Comparison of ENCODE assay signal across 29 cellular contexts in the genomic region with DNA sequence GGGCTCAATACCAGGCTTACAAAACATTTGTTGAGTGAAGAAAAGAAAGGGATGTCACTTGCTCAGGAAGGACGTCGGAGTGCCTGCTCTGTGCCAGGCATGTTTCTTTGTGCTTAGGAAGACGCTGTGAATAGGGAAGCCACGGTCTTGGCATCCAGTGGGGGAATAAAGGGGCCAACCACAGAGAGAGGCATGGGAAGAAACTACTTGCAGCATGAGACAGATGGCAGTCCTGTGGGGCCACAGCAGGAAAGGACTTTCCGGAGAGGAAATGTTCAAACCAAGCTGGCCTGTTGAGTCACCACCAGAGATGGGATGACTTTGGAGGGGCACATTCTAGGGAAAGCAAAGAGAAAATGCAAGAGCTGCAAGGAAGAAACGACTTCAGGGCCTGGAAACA.
DNase-seq lines count a peak whose midpoint lies in the region; ATAC-seq and TF ChIP-seq lines count a peak whose summit lies in the region.
"Had no signal": no experiment of that assay in that cellular context is flagged by ENCODE, and none has a peak within 500 bp of the region (broad histone marks: within the 10 kb centered on the region; RNA-seq: fewer than 3 reads in every experiment).

No MANE protein-coding gene starts in this region.

- peak; percentile 58 for DNase-seq in SIG-M5 treated with dmso at 0.1 percent for 504 hours (lab: John Stamatoyannopoulos, UW; ENCODE audit: unreplicated experiment)
- DNase-seq in SIG-M5 (lab: John Stamatoyannopoulos, UW), result no peak
- peak; percentile 98 to 99 for DNase-seq in Kasumi-1 (lab: John Stamatoyannopoulos, UW)
- peak; percentile 73 for DNase-seq in SKM-1 (lab: John Stamatoyannopoulos, UW; ENCODE audit: unreplicated experiment)
- DNase-seq in NCI-H146 (lab: John Stamatoyannopoulos, UW), result no peak
- DNase-seq: 8988T; activated CD4-positive, CD25-positive, alpha-beta regulatory T cell; activated CD8-positive, alpha-beta memory T cell treated with anti-CD3 and anti-CD28 coated beads, Interleukin-2, amount 10 ng/mL, durations not matched to agents 7 days and 5 days; activated naive CD4-positive, alpha-beta T cell; activated T-cell treated with anti-CD3 and anti-CD28 coated beads, Interleukin-2, amount 50 U/mL, for 72 hours; cerebellar nuclear complex; DMS53; dorsolateral prefrontal cortex; HCEC 1CT; mesendoderm; NCI-H1417; NCI-H2081; NCI-H226; NCI-H748 treated with DMSO at 0.1 percent for 48 hours; stimulated activated naive CD4-positive, alpha-beta T cell treated with Interleukin-2 at 50 U/mL for 16 hours; T1000; testis; uterus had no signal

- peak overlapping the region; percentile 73 for H3K27ac ChIP-seq in neutrophil
- H3K27ac ChIP-seq: dorsolateral prefrontal cortex, KMS-11, prostate gland, testis, uterus had no signal

- peaks cover under 1% of the 10 kb centered on the region for H3K36me3 ChIP-seq in neutrophil
- H3K36me3 ChIP-seq: prostate gland, uterus had no signal

- TF ChIP-seq CTCF in neutrophil (IDR thresholded peaks at IDR 0.05), result no peak

- H3K9me3 ChIP-seq in neutrophil, result no peaks in the 10 kb centered on the region
- H3K9me3 ChIP-seq: prostate gland, testis, uterus had no signal

- peaks cover 48 to 61% of the 10 kb centered on the region in 2 experiments for H3K4me1 ChIP-seq in neutrophil (ENCODE audit: control insufficient read depth in 1 of 2, insufficient read depth in 1 of 2, low read depth in 1 of 2, low read length in 1 of 2)
- H3K4me1 ChIP-seq: prostate gland, testis, uterus had no signal

- no peaks in the 10 kb centered on the region for H3K27me3 ChIP-seq in neutrophil
- H3K27me3 ChIP-seq: testis, uterus had no signal

- no peak for ATAC-seq in HG03280 (IDR thresholded peaks at IDR 0.05; ENCODE audit: unreplicated experiment)
- ATAC-seq in HG02588 (IDR thresholded peaks at IDR 0.05; ENCODE audit: unreplicated experiment), result no peak
- ATAC-seq: activated CD8-positive, alpha-beta memory T cell treated with anti-CD3 and anti-CD28 coated beads, Interleukin-2, amount 10 ng/mL, durations not matched to agents 7 days and 5 days; activated T-cell treated with anti-CD3 and anti-CD28 coated beads, Interleukin-2, amount 50 U/mL, for 72 hours; left lobe of liver had no signal

- H3K4me3 ChIP-seq in neutrophil (ENCODE audit: low read depth in 1 of 2, low read length in 1 of 2), result peak overlapping the region in 1 of 2 experiments; percentile 13
- H3K4me3 ChIP-seq: dorsolateral prefrontal cortex, prostate gland, testis, uterus had no signal

Comparison
In these comparisons a context has a peak if more than half of its experiments do, and no peak if none do; other contexts are left out.
1. DNase-seq: peak in SIG-M5 treated with dmso at 0.1 percent for 504 hours (single experiment), Kasumi-1 (2 of 2) and SKM-1 (single experiment); none in SIG-M5 (single experiment) and NCI-H146 (single experiment).